ENCODE assay signal across 20 cellular contexts in genomic region chr2:178256382-178257053, GRCh38.
DNase-seq lines count a peak whose midpoint lies in the region; ATAC-seq and TF ChIP-seq lines count a peak whose summit lies in the region.
"Had no signal": no experiment of that assay in that cellular context is flagged by ENCODE, and none has a peak within 500 bp of the region (broad histone marks: within the 10 kb centered on the region; RNA-seq: fewer than 3 reads in every experiment).

No MANE protein-coding gene starts in this region.

- DNase-seq in GM23338 (ENCODE audit: low spot score) (peak; percentile 35), NCI-H2171 treated with DMSO at 0.1 percent for 48 hours (lab: John Stamatoyannopoulos, UW) (peak; percentile 86), endodermal cell (peak; percentile 46), HPDE6-E6E7 (ENCODE audit: extremely low spot score) (no peak), Ammon's horn (ENCODE audit: low spot score) (no peak)
- no peak for DNase-seq in activated CD8-positive, alpha-beta memory T cell treated with anti-CD3 and anti-CD28 coated beads, Interleukin-2, amount 50 U/mL, for 4 hours
- DNase-seq: activated CD8-positive, alpha-beta memory T cell treated with anti-CD3 and anti-CD28 coated beads for 24 hours; activated naive CD8-positive, alpha-beta T cell treated with anti-CD3 and anti-CD28 coated beads, Interleukin-2, amount 10 ng/mL, durations not matched to agents 7 days and 5 days; CD8-positive, alpha-beta memory T cell; erythroblast; left cardiac atrium; NCI-H2227 treated with DMSO at 0.1 percent for 48 hours; right cardiac atrium; stimulated activated naive CD4-positive, alpha-beta T cell treated with Interleukin-2 at 50 U/mL for 16 hours; T1000; tibial artery had no signal

- H3K9me2 ChIP-seq in GM23338 (ENCODE audit: insufficient read depth): no peaks in the 10 kb centered on the region

- H3K36me3 ChIP-seq in GM23338 (ENCODE audit: insufficient read depth) (no peaks in the 10 kb centered on the region), endodermal cell (ENCODE audit: control insufficient read depth, insufficient read depth, low read length) (no peaks in the 10 kb centered on the region), neuron (ENCODE audit: insufficient read depth, low read length) (no peaks in the 10 kb centered on the region)
- H3K36me3 ChIP-seq: breast epithelium, tibial artery had no signal

- no peaks in the 10 kb centered on the region for H3F3A ChIP-seq in GM23338 (replicated peaks; ENCODE audit: low read depth)

- H3K4me3 Mint-ChIP-seq in GM23338 (no peak overlapping the region), endodermal cell (no peak overlapping the region)
- H3K4me3 Mint-ChIP-seq: activated naive CD8-positive, alpha-beta T cell treated with anti-CD3 and anti-CD28 coated beads, Interleukin-2, amount 10 ng/mL, durations not matched to agents 7 days and 5 days; CD8-positive, alpha-beta memory T cell had no signal

- H2AFZ ChIP-seq in GM23338: no peak overlapping the region
- peak overlapping the region; percentile 31 for H2AFZ ChIP-seq in neuron (ENCODE audit: low read depth, low read length)

- H3K9me3 Mint-ChIP-seq in GM23338 (no peaks in the 10 kb centered on the region), endodermal cell (no peaks in the 10 kb centered on the region)
- H3K9me3 Mint-ChIP-seq: activated naive CD8-positive, alpha-beta T cell treated with anti-CD3 and anti-CD28 coated beads, Interleukin-2, amount 10 ng/mL, durations not matched to agents 7 days and 5 days had no signal

- H3K4me1 Mint-ChIP-seq in GM23338: peaks cover 16% of the 10 kb centered on the region
- peaks cover 13% of the 10 kb centered on the region for H3K4me1 Mint-ChIP-seq in endodermal cell
- H3K4me1 Mint-ChIP-seq: activated naive CD8-positive, alpha-beta T cell treated with anti-CD3 and anti-CD28 coated beads, Interleukin-2, amount 10 ng/mL, durations not matched to agents 7 days and 5 days; CD8-positive, alpha-beta memory T cell had no signal

- TF ChIP-seq CTCF in GM23338 (conservative IDR thresholded peaks at IDR 0.05; ENCODE audit: low read depth in 2 of 2): no peak
- no peak for TF ChIP-seq CTCF in endodermal cell (conservative IDR thresholded peaks at IDR 0.05)

- H3K27me3 Mint-ChIP-seq in GM23338 (ENCODE audit: insufficient read depth, low read depth, poor library complexity) (no peaks in the 10 kb centered on the region), endodermal cell (ENCODE audit: insufficient read depth) (no peaks in the 10 kb centered on the region)

- H3K4me2 ChIP-seq in GM23338: peak overlapping the region; percentile 25; the same call in 1 of the 2 replicates

- H3K79me2 ChIP-seq in GM23338 (replicated peaks; ENCODE audit: insufficient read depth): no peaks in the 10 kb centered on the region; the same call in 1 of the 2 replicates

- H3K4me1 ChIP-seq in GM23338 (ENCODE audit: insufficient read depth): peaks cover 12% of the 10 kb centered on the region
- peaks cover 10% of the 10 kb centered on the region for H3K4me1 ChIP-seq in endodermal cell (ENCODE audit: control insufficient read depth, insufficient read depth, low read length)
- peaks cover 10% of the 10 kb centered on the region for H3K4me1 ChIP-seq in neuron (ENCODE audit: insufficient read depth, low read length)
- H3K4me1 ChIP-seq: breast epithelium, tibial artery had no signal

- H3K4me3 ChIP-seq in GM23338: no peak overlapping the region
- no peak overlapping the region for H3K4me3 ChIP-seq in endodermal cell (ENCODE audit: low read length)
- peak overlapping the region; percentile 13 for H3K4me3 ChIP-seq in neuron (ENCODE audit: low read length)
- H3K4me3 ChIP-seq: breast epithelium, tibial artery had no signal

- H3K9me3 ChIP-seq in endodermal cell (ENCODE audit: control insufficient read depth, low read length) (no peaks in the 10 kb centered on the region), neuron (ENCODE audit: low read length) (no peaks in the 10 kb centered on the region)
- H3K9me3 ChIP-seq: breast epithelium, tibial artery had no signal

- H3K27ac ChIP-seq in GM23338 (ENCODE audit: low read depth) (no peak overlapping the region), endodermal cell (ENCODE audit: low read depth, low read length) (peak overlapping the region; percentile 69)
- H3K27ac ChIP-seq: breast epithelium, tibial artery had no signal

- H3K27me3 ChIP-seq in GM23338 (ENCODE audit: insufficient read depth): no peaks in the 10 kb centered on the region
- H3K27me3 ChIP-seq in endodermal cell (ENCODE audit: control insufficient read depth, insufficient read depth, low read length, poor library complexity, severe bottlenecking): no peaks in the 10 kb centered on the region
- no peaks in the 10 kb centered on the region for H3K27me3 ChIP-seq in neuron (ENCODE audit: insufficient read depth, low read length)
- H3K27me3 ChIP-seq: breast epithelium, tibial artery had no signal

- H3K27ac Mint-ChIP-seq in GM23338 (no peak overlapping the region; the same call in 1 of the 2 replicates), endodermal cell (no peak overlapping the region)
- H3K27ac Mint-ChIP-seq: activated naive CD8-positive, alpha-beta T cell treated with anti-CD3 and anti-CD28 coated beads, Interleukin-2, amount 10 ng/mL, durations not matched to agents 7 days and 5 days; CD8-positive, alpha-beta memory T cell had no signal

- H3K9ac ChIP-seq in endodermal cell (ENCODE audit: extremely low read depth, low read length, poor library complexity, severe bottlenecking): no peak overlapping the region

- H4K20me1 ChIP-seq in GM23338 (replicated peaks; ENCODE audit: insufficient read depth): no peaks in the 10 kb centered on the region

- WGBS in endodermal cell (ENCODE audit: insufficient coverage in 1 of 2, insufficient read length in 1 of 2), 2 experiments: 44 to 80% methylated on average over 2 to 6 of the region's 6 CpGs

- H3K36me3 Mint-ChIP-seq in GM23338 (ENCODE audit: low read depth) (no peaks in the 10 kb centered on the region), endodermal cell (ENCODE audit: low read depth) (no peaks in the 10 kb centered on the region)
- H3K36me3 Mint-ChIP-seq: activated naive CD8-positive, alpha-beta T cell treated with anti-CD3 and anti-CD28 coated beads, Interleukin-2, amount 10 ng/mL, durations not matched to agents 7 days and 5 days; CD8-positive, alpha-beta memory T cell had no signal

- ATAC-seq in GM23338 (peak; percentile 82), HG03460 (IDR thresholded peaks at IDR 0.05; ENCODE audit: unreplicated experiment) (no peak)
- ATAC-seq: activated CD4-positive, CD25-positive, alpha-beta regulatory T cell treated with anti-CD3 and anti-CD28 coated beads, Interleukin-2, amount 50 U/mL, for 24 hours; left cardiac atrium; right cardiac atrium had no signal

TF ChIP-seq in GM23338, 12 proteins besides CTCF, POLR2A, EP300 and RAD21 (continues in another document):
- no peak for TF ChIP-seq ZNF462 (CRISPR knock-in tag; IDR thresholded peaks at IDR 0.05)

Comparison
In these comparisons a context has a peak if more than half of its experiments do, and no peak if none do; other contexts are left out.
1. DNase-seq: peak in GM23338 (single experiment), NCI-H2171 treated with DMSO at 0.1 percent for 48 hours (single experiment) and endodermal cell (single experiment); none in HPDE6-E6E7 (single experiment), Ammon's horn (single experiment) and activated CD8-positive, alpha-beta memory T cell treated with anti-CD3 and anti-CD28 coated beads, Interleukin-2, amount 50 U/mL, for 4 hours (single experiment).